Comparison of ENCODE assay signal across 9 cellular contexts in the genomic region with DNA sequence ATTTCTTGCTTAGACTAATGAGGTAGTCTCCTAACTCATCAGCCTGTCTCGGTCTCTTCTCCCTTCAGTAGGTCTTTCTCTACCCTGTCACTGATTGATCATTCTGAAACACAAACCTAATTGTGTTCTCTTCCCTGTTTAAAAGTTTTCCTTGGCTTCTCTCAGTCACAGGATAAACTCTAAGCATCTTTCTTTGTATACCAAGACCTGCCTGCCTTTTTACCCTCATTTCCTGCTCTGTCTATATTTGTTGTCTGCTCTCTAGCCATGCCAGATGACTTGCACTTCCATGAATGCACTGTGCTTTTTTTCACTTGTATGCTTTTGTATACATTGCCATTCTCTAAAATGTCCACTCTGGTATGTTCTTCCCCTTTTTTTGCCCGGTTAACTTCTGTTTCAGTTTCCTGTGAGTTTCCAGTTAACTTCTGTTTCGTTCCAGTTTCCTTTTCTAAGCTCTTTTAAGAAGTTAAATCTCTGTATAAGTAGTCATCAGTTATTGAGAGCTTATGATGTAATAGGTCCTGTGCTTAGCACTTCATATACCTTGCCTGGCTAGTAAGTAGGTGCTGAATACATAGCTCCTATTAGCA. TPM values are rescaled to one million over a fixed set of nuclear protein-coding genes. Genes with fewer than 3 reads are reported as not detected.
DNase-seq lines count a peak whose midpoint lies in the region; ATAC-seq and TF ChIP-seq lines count a peak whose summit lies in the region.
"Had no signal": no experiment of that assay in that cellular context is flagged by ENCODE, and none has a peak within 500 bp of the region (broad histone marks: within the 10 kb centered on the region; RNA-seq: fewer than 3 reads in every experiment).

No MANE protein-coding gene starts in this region.

- no peak overlapping the region for H3K27ac Mint-ChIP-seq in activated naive CD4-positive, alpha-beta T cell treated with anti-CD3 and anti-CD28 coated beads for 36 hours
- H3K27ac Mint-ChIP-seq in activated naive CD4-positive, alpha-beta T cell treated with anti-CD3 and anti-CD28 coated beads, Interleukin-2, amount 10 ng/mL, durations not matched to agents 7 days and 5 days, result no peak overlapping the region
- no peak overlapping the region for H3K27ac Mint-ChIP-seq in Calu3 (ENCODE audit: unreplicated experiment)
- H3K27ac Mint-ChIP-seq: CD8-positive, alpha-beta memory T cell had no signal

- no peak overlapping the region for H3K4me3 Mint-ChIP-seq in activated naive CD4-positive, alpha-beta T cell treated with anti-CD3 and anti-CD28 coated beads for 36 hours
- H3K4me3 Mint-ChIP-seq in activated naive CD4-positive, alpha-beta T cell treated with anti-CD3 and anti-CD28 coated beads, Interleukin-2, amount 10 ng/mL, durations not matched to agents 7 days and 5 days, result no peak overlapping the region
- no peak overlapping the region for H3K4me3 Mint-ChIP-seq in Calu3 (ENCODE audit: low read depth, unreplicated experiment)
- H3K4me3 Mint-ChIP-seq: CD8-positive, alpha-beta memory T cell had no signal

- no peaks in the 10 kb centered on the region for H3K27me3 Mint-ChIP-seq in activated naive CD4-positive, alpha-beta T cell treated with anti-CD3 and anti-CD28 coated beads for 36 hours (ENCODE audit: low read depth)
- H3K27me3 Mint-ChIP-seq in activated naive CD4-positive, alpha-beta T cell treated with anti-CD3 and anti-CD28 coated beads, Interleukin-2, amount 10 ng/mL, durations not matched to agents 7 days and 5 days, result no peaks in the 10 kb centered on the region
- H3K27me3 Mint-ChIP-seq in Calu3 (ENCODE audit: unreplicated experiment), result no peaks in the 10 kb centered on the region
- H3K27me3 Mint-ChIP-seq: CD8-positive, alpha-beta memory T cell had no signal

- BruUV-seq in Calu3 (replicated peaks; lab: Mats Ljungman, UMichigan), result no TSS peak

- intact Hi-C loops in activated naive CD4-positive, alpha-beta T cell treated with anti-CD3 and anti-CD28 coated beads for 36 hours (cut with micrococcal nuclease), result loop anchor here (1.0 to 10.0 kb wide), 8 partner anchors 9 to 850 kb away; partner anchors contain the start of gene BIN2
- intact Hi-C loops in Calu3 (cut with micrococcal nuclease; ENCODE audit: unreplicated experiment), result no loop called here

- ATAC-seq in HG03097 (IDR thresholded peaks at IDR 0.05; ENCODE audit: low FRiP score, unreplicated experiment), result peak; percentile 52

- H3K4me1 Mint-ChIP-seq in activated naive CD4-positive, alpha-beta T cell treated with anti-CD3 and anti-CD28 coated beads for 36 hours (ENCODE audit: low read depth), result peaks cover 69% of the 10 kb centered on the region
- peaks cover 43% of the 10 kb centered on the region for H3K4me1 Mint-ChIP-seq in activated naive CD4-positive, alpha-beta T cell treated with anti-CD3 and anti-CD28 coated beads, Interleukin-2, amount 10 ng/mL, durations not matched to agents 7 days and 5 days
- peaks cover 34% of the 10 kb centered on the region for H3K4me1 Mint-ChIP-seq in Calu3 (ENCODE audit: low read depth, unreplicated experiment)

- H3K9me3 Mint-ChIP-seq in activated naive CD4-positive, alpha-beta T cell treated with anti-CD3 and anti-CD28 coated beads for 36 hours, result no peaks in the 10 kb centered on the region
- H3K9me3 Mint-ChIP-seq in activated naive CD4-positive, alpha-beta T cell treated with anti-CD3 and anti-CD28 coated beads, Interleukin-2, amount 10 ng/mL, durations not matched to agents 7 days and 5 days, result no peaks in the 10 kb centered on the region
- no peaks in the 10 kb centered on the region for H3K9me3 Mint-ChIP-seq in Calu3 (ENCODE audit: low read depth, unreplicated experiment)
- H3K9me3 Mint-ChIP-seq: CD8-positive, alpha-beta memory T cell had no signal

- H3K36me3 Mint-ChIP-seq in activated naive CD4-positive, alpha-beta T cell treated with anti-CD3 and anti-CD28 coated beads for 36 hours (ENCODE audit: low read depth), result peaks cover 3% of the 10 kb centered on the region
- H3K36me3 Mint-ChIP-seq in activated naive CD4-positive, alpha-beta T cell treated with anti-CD3 and anti-CD28 coated beads, Interleukin-2, amount 10 ng/mL, durations not matched to agents 7 days and 5 days, result peaks cover 18% of the 10 kb centered on the region
- H3K36me3 Mint-ChIP-seq in Calu3 (ENCODE audit: insufficient read depth, unreplicated experiment), result peaks cover 2% of the 10 kb centered on the region

- CTCF ChIA-PET in activated naive CD4-positive, alpha-beta T cell treated with anti-CD3 and anti-CD28 coated beads for 36 hours (lab: Charles Lee), result interaction anchor here (0.6 to 1.7 kb wide), 11 partner anchors 9 to 776 kb away, joined by 3 to 20 read pairs (median 3); partner anchors contain the start of genes DIP2B and TMBIM6
- CTCF ChIA-PET in activated naive CD4-positive, alpha-beta T cell treated with anti-CD3 and anti-CD28 coated beads, Interleukin-2, amount 10 ng/mL, durations not matched to agents 7 days and 5 days (lab: Charles Lee), result interaction anchor here (1.0 to 2.6 kb wide), 4 partner anchors 8 to 123 kb away, joined by 3 to 14 read pairs (median 4); no protein-coding TSS in a partner anchor
- CTCF ChIA-PET in Calu3 (lab: Charles Lee), result interaction anchor here (0.7 to 1.5 kb wide), 4 partner anchors 9 to 147 kb away, joined by 4 to 5 read pairs (median 4); no protein-coding TSS in a partner anchor

- peak; percentile 23 for DNase-seq in activated naive CD4-positive, alpha-beta T cell treated with anti-CD3 and anti-CD28 coated beads for 36 hours
- DNase-seq in activated naive CD4-positive, alpha-beta T cell treated with anti-CD3 and anti-CD28 coated beads, Interleukin-2, amount 10 ng/mL, durations not matched to agents 7 days and 5 days, result no peak
- DNase-seq in SKM-1 treated with dmso at 0.1 percent for 144 hours (lab: John Stamatoyannopoulos, UW; ENCODE audit: unreplicated experiment) (peak; percentile 75), iris pigment epithelial cell (ENCODE audit: low read depth) (peak; percentile 81), NCI-H2081 (lab: John Stamatoyannopoulos, UW) (no peak), Calu3 (no peak)
- no peak for DNase-seq in stimulated activated CD8-positive, alpha-beta memory T cell treated with anti-CD3 and anti-CD28 coated beads, Interleukin-4, amount 100 ng/mL, for 48 hours

- no peak for TF ChIP-seq CTCF in Calu3 (IDR thresholded peaks at IDR 0.05; ENCODE audit: unreplicated experiment)

RNA-seq across cellular contexts. Expression of gene DIP2B, which starts 12.8 kb away (rescaled TPM):
- total RNA-seq in activated naive CD4-positive, alpha-beta T cell treated with anti-CD3 and anti-CD28 coated beads for 36 hours, result 10 to 100 TPM; 27.8 to 28.2 TPM
- total RNA-seq in Calu3 (2022), result 22.8 and 24.5 TPM in 2 replicates

Comparison
In these comparisons a context has a peak if more than half of its experiments do, and no peak if none do; other contexts are left out.
1. DNase-seq: peak in activated naive CD4-positive, alpha-beta T cell treated with anti-CD3 and anti-CD28 coated beads for 36 hours (single experiment), SKM-1 treated with dmso at 0.1 percent for 144 hours (single experiment) and iris pigment epithelial cell (single experiment); none in activated naive CD4-positive, alpha-beta T cell treated with anti-CD3 and anti-CD28 coated beads, Interleukin-2, amount 10 ng/mL, durations not matched to agents 7 days and 5 days (single experiment), stimulated activated CD8-positive, alpha-beta memory T cell treated with anti-CD3 and anti-CD28 coated beads, Interleukin-4, amount 100 ng/mL, for 48 hours (single experiment), NCI-H2081 (0 of 2) and Calu3 (single experiment).